In the genomic region with DNA sequence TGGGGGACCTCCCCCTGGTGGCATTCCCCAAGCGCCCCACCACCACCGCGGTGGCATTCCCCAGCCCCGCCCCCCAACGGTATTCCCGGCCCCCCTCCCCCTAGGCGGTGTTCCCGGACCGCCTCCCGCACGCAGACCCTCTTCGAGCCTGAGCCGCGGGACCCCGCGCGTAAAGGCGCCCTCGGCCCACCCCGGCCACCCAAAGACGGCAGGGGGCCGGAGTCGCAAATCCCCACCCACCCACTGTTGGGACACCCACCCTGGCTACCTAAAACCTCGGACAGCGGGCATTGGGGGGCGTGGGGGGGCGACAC, we compare ENCODE assay signal across 9 cellular contexts. TPM values are rescaled to one million over a fixed set of nuclear protein-coding genes. Genes with fewer than 3 reads are reported as not detected.
DNase-seq lines count a peak whose midpoint lies in the region; ATAC-seq and TF ChIP-seq lines count a peak whose summit lies in the region.
"Had no signal": no experiment of that assay in that cellular context is flagged by ENCODE, and none has a peak within 500 bp of the region (broad histone marks: within the 10 kb centered on the region; RNA-seq: fewer than 3 reads in every experiment).

No MANE protein-coding gene starts in this region.

- no peak for DNase-seq in GM06990 (ENCODE audit: extremely low read depth, insufficient read length)
- DNase-seq in WERI-Rb-1 = no peak
- no peak for DNase-seq in fibroblast of villous mesenchyme (ENCODE audit: low read depth)
- DNase-seq in prostate gland (ENCODE audit: low spot score) = no peak
- DNase-seq in SIG-M5 (lab: John Stamatoyannopoulos, UW) = no peak
- no peak for DNase-seq in NCI-H510A treated with DMSO at 0.1 percent for 48 hours (lab: John Stamatoyannopoulos, UW)

- ATAC-seq in HG03159 (IDR thresholded peaks at IDR 0.05; ENCODE audit: unreplicated experiment) (no peak), GM21717 (IDR thresholded peaks at IDR 0.05; ENCODE audit: unreplicated experiment) (no peak)

- H3K4me3 ChIP-seq in GM06990 (replicated peaks; ENCODE audit: low read depth, low read length) (peak overlapping the region; percentile 52), WERI-Rb-1 (ENCODE audit: low read depth, low read length) (peak overlapping the region; percentile 92), fibroblast of villous mesenchyme (ENCODE audit: low read depth, low read length) (peak overlapping the region; percentile 63), prostate gland (peak overlapping the region; percentile 41 to 61)

- H3K9me3 ChIP-seq in WERI-Rb-1 (ENCODE audit: severe bottlenecking) (no peaks in the 10 kb centered on the region), prostate gland (no peaks in the 10 kb centered on the region)

- intact Hi-C loops in prostate gland (cut with DNase I) = no loop called here

- H3K27ac ChIP-seq in WERI-Rb-1 = peak overlapping the region; percentile 69
- H3K27ac ChIP-seq in prostate gland = peak overlapping the region; percentile 51 to 60
- H3K27ac ChIP-seq: epithelial cell of prostate had no signal

- TF ChIP-seq CTCF in GM06990 (IDR thresholded peaks at IDR 0.05; ENCODE audit: insufficient read depth, low read length, poor library complexity, severe bottlenecking) = no peak
- TF ChIP-seq CTCF in WERI-Rb-1 (IDR thresholded peaks at IDR 0.05; ENCODE audit: low read depth, low read length) = no peak
- TF ChIP-seq CTCF in fibroblast of villous mesenchyme (IDR thresholded peaks at IDR 0.05; ENCODE audit: insufficient read depth, low read depth, low read length) = no peak
- TF ChIP-seq CTCF in prostate gland (IDR thresholded peaks at IDR 0.05) = no peak

- H3K4me1 ChIP-seq in prostate gland (replicated peaks) = no peaks in the 10 kb centered on the region

- 0% methylated on average over 19 of the region's 27 CpGs for WGBS in prostate gland

- TF ChIP-seq POLR2A in prostate gland (IDR thresholded peaks at IDR 0.05) = no peak

- H3K27me3 ChIP-seq in GM06990 (replicated peaks; ENCODE audit: control insufficient read depth, insufficient read depth, low read length) (no peaks in the 10 kb centered on the region; the same call in none of the 2 replicates), WERI-Rb-1 (ENCODE audit: insufficient read depth, low read depth, severe bottlenecking) (no peaks in the 10 kb centered on the region), prostate gland (replicated peaks; ENCODE audit: insufficient read depth) (no peaks in the 10 kb centered on the region)

- H3K36me3 ChIP-seq in GM06990 (ENCODE audit: control insufficient read depth, insufficient read depth, low read length) (no peaks in the 10 kb centered on the region), WERI-Rb-1 (peaks cover 9% of the 10 kb centered on the region), prostate gland (no peaks in the 10 kb centered on the region)

RNA-seq across cellular contexts. Expression of a gene that starts 22.4 kb away (rescaled TPM):
- total RNA-seq in fibroblast of villous mesenchyme = 0.43 and 1.3 TPM in 2 replicates
- total RNA-seq in prostate gland = 10 to 100 TPM; 10.6 to 19.5 TPM
